Comparison of ENCODE assay signal across 20 cellular contexts in genomic region chr1:95723346-95723745, GRCh38.
"Had no signal": no experiment of that assay in that cellular context is flagged by ENCODE, and none has a peak within 500 bp of the region (broad histone marks: within the 10 kb centered on the region; RNA-seq: fewer than 3 reads in every experiment).

No MANE protein-coding gene starts in this region.

- H3K4me3 Mint-ChIP-seq: naive B cell, nephron had no signal

- H3K9me3 ChIP-seq: heart left ventricle, left ventricle myocardium inferior, lower lobe of right lung, pancreas, upper lobe of left lung, uterus had no signal

- H3K27me3 ChIP-seq: heart left ventricle, pancreas, upper lobe of left lung, uterus had no signal

- H3K9me3 Mint-ChIP-seq: nephron had no signal

- H3K27ac Mint-ChIP-seq: nephron, progenitor cell of endocrine pancreas had no signal

- FAIRE-seq: endometrium, frontal cortex, pancreas, small intestine had no signal

- H3K4me1 Mint-ChIP-seq: naive B cell, nephron had no signal

- H3K4me1 ChIP-seq: heart left ventricle, left ventricle myocardium inferior, lower lobe of right lung, pancreas, upper lobe of left lung, uterus had no signal

- H3K27ac ChIP-seq: heart left ventricle, left ventricle myocardium inferior, lower lobe of right lung, pancreas, upper lobe of left lung, uterus had no signal

- H3K27me3 Mint-ChIP-seq: naive B cell had no signal

- H3K36me3 Mint-ChIP-seq: naive B cell had no signal

- H3K4me3 ChIP-seq: heart left ventricle, left ventricle myocardium inferior, lower lobe of right lung, pancreas, upper lobe of left lung, uterus had no signal

- H3K36me3 ChIP-seq: heart left ventricle, left ventricle myocardium inferior, lower lobe of right lung, pancreas, upper lobe of left lung, uterus had no signal

- DNase-seq: effector memory CD4-positive, alpha-beta T cell; heart left ventricle; hippocampal formation; islet precursor cell; left ventricle myocardium inferior; lower lobe of right lung; mesenchymal stem cell; naive B cell; occipital lobe; pancreas; right cardiac atrium; small intestine; stimulated activated CD4-positive, alpha-beta T cell treated with anti-CD3 and anti-CD28 coated beads, Interleukin-2, amount 100 ng/mL, for 48 hours; stimulated activated naive CD4-positive, alpha-beta T cell treated with Interleukin-2 at 50 U/mL for 16 hours; upper lobe of left lung; uterus had no signal
